In genomic region chr20:3783516-3784225, GRCh38 we compare ENCODE assay signal across 11 cellular contexts. TPM values are rescaled to one million over a fixed set of nuclear protein-coding genes. Genes with fewer than 3 reads are reported as not detected.
DNase-seq lines count a peak whose midpoint lies in the region; ATAC-seq, FAIRE-seq and TF ChIP-seq lines count a peak whose summit lies in the region.
"Had no signal": no experiment of that assay in that cellular context is flagged by ENCODE, and none has a peak within 500 bp of the region (broad histone marks: within the 10 kb centered on the region; RNA-seq: fewer than 3 reads in every experiment).

No MANE protein-coding gene starts in this region.

- H3K36me3 ChIP-seq in RWPE2 (ENCODE audit: low read depth), result peaks cover 10% of the 10 kb centered on the region; the same call in 1 of the 2 replicates
- H3K36me3 ChIP-seq in hepatocyte (replicated peaks; ENCODE audit: insufficient read depth, low read depth), result no peaks in the 10 kb centered on the region
- H3K36me3 ChIP-seq: pancreas had no signal

- peaks cover 14% of the 10 kb centered on the region for H3K4me1 ChIP-seq in RWPE2 (ENCODE audit: insufficient read depth, poor library complexity, severe bottlenecking)
- peaks cover 34% of the 10 kb centered on the region for H3K4me1 ChIP-seq in hepatocyte (ENCODE audit: insufficient read depth)

- H3K27me3 ChIP-seq in RWPE2 (ENCODE audit: insufficient read depth, poor library complexity, severe bottlenecking), result no peaks in the 10 kb centered on the region
- H3K27me3 ChIP-seq in hepatocyte, result peaks cover 7% of the 10 kb centered on the region
- H3K27me3 ChIP-seq: BE2C, pancreas had no signal

- WGBS in hepatocyte (ENCODE audit: low lambda C conversion rate, missing lambda C conversion rate), result 91% methylated on average over 10 of the region's 11 CpGs

- FAIRE-seq in frontal cortex (lab: Jason Lieb, UNC), result no peak
- FAIRE-seq: pancreas had no signal

- no peak for ATAC-seq in RWPE2 (ENCODE audit: low read depth)
- ATAC-seq: pancreas had no signal

- H2AFZ ChIP-seq in hepatocyte, result no peak overlapping the region

- H3K4me3 ChIP-seq in RWPE2 (ENCODE audit: severe bottlenecking), result no peak overlapping the region
- H3K4me3 ChIP-seq in hepatocyte, result no peak overlapping the region

- peak overlapping the region; percentile 97 for H3K4me2 ChIP-seq in hepatocyte

- H3K79me2 ChIP-seq in hepatocyte, result peaks cover 32% of the 10 kb centered on the region

- DNase-seq in RWPE2 (ENCODE audit: low spot score) (no peak), hepatocyte (ENCODE audit: low spot score) (no peak), NK-92 (lab: John Stamatoyannopoulos, UW; ENCODE audit: unreplicated experiment) (no peak), frontal cortex (ENCODE audit: low spot score in 2 of 2) (no peak)
- DNase-seq in activated CD8-positive, alpha-beta memory T cell treated with anti-CD3 and anti-CD28 coated beads, Interleukin-2, amount 50 U/mL, for 4 hours, result no peak
- DNase-seq: activated CD4-positive, alpha-beta T cell treated with anti-CD3 and anti-CD28 coated beads for 48 hours; cerebellar nuclear complex; NCI-H1048 had no signal

- H4K20me1 ChIP-seq in hepatocyte (ENCODE audit: insufficient read depth, poor library complexity, severe bottlenecking), result peaks cover 18% of the 10 kb centered on the region

- TF ChIP-seq CTCF in 22Rv1 (IDR thresholded peaks at IDR 0.05), result no peak
- no peak for TF ChIP-seq CTCF in RWPE2 (IDR thresholded peaks at IDR 0.05; ENCODE audit: poor library complexity, severe bottlenecking)
- TF ChIP-seq CTCF in hepatocyte (IDR thresholded peaks at IDR 0.05; ENCODE audit: poor library complexity), result no peak

- H3K9me3 ChIP-seq in RWPE2 (ENCODE audit: severe bottlenecking) (no peaks in the 10 kb centered on the region), hepatocyte (ENCODE audit: low read depth) (no peaks in the 10 kb centered on the region)
- H3K9me3 ChIP-seq: BE2C, pancreas had no signal

- no peaks in the 10 kb centered on the region for H3K9me2 ChIP-seq in hepatocyte (replicated peaks; ENCODE audit: insufficient read depth)

- H3K27ac ChIP-seq in 22Rv1, result peak overlapping the region; percentile 80
- H3K27ac ChIP-seq in RWPE2 (ENCODE audit: poor library complexity, severe bottlenecking), result peak overlapping the region; percentile 12
- no peak overlapping the region for H3K27ac ChIP-seq in hepatocyte

RNA-seq across cellular contexts. Expression of gene SPEF1, which starts 2.4 kb away (rescaled TPM):
- total RNA-seq in hepatocyte, result 0.63 TPM in 1 of 2 replicates, not detected in the other
- 0.51 TPM in 1 of 2 replicates, not detected in the other for polyA plus RNA-seq in hepatocyte
- total RNA-seq in frontal cortex, result 0.41 TPM

RNA-seq across cellular contexts. Expression of gene CENPB, which starts 2.9 kb away (rescaled TPM):
- total RNA-seq in hepatocyte (40.9 and 46.7 TPM in 2 replicates), frontal cortex (58.3 TPM)
- 17.6 and 21.2 TPM in 2 replicates for polyA plus RNA-seq in hepatocyte

RNA-seq across cellular contexts. Expression of gene CDC25B, which starts 12.4 kb away (rescaled TPM):
- total RNA-seq in hepatocyte (15.1 and 15.7 TPM in 2 replicates), frontal cortex (6.1 TPM)
- 20.0 and 21.9 TPM in 2 replicates for polyA plus RNA-seq in hepatocyte

RNA-seq across cellular contexts. Expression of gene ADISSP, which starts 16.1 kb away (rescaled TPM):
- total RNA-seq in hepatocyte (9.6 and 11.7 TPM in 2 replicates), frontal cortex (17.5 TPM)
- 31.7 and 36.0 TPM in 2 replicates for polyA plus RNA-seq in hepatocyte

RNA-seq across cellular contexts. Expression of gene AP5S1, which starts 36.7 kb away (rescaled TPM):
- total RNA-seq in hepatocyte (13.8 and 15.9 TPM in 2 replicates), frontal cortex (4.1 TPM)
- polyA plus RNA-seq in hepatocyte, result 19.7 and 21.8 TPM in 2 replicates
